ENCODE assay signal across 31 cellular contexts in the genomic region with DNA sequence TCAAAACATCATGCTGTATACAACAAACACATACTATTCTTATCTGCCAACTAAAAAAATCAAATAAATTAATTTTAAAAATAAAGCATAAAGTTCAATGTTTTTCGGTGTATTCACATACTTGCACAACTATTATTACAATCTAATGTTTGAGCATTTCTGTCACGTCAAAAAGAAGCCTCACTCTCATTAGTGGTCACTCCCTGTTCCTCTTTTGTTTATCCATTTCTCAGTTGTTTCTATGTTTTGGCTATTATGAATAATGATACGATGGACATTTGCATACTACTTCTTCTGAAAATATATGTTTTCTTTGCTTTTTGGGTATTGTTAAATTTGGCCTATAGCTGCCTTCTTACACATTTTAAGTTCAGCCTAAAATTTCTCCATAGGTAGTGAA.
"Had no signal": no experiment of that assay in that cellular context is flagged by ENCODE, and none has a peak within 500 bp of the region (broad histone marks: within the 10 kb centered on the region; RNA-seq: fewer than 3 reads in every experiment).

No MANE protein-coding gene starts in this region.

- H3K27me3 ChIP-seq: ascending aorta, breast epithelium, cardiac muscle cell, colonic mucosa, esophagus squamous epithelium, gastroesophageal sphincter, heart right ventricle had no signal

- H3K27ac ChIP-seq: ascending aorta, breast epithelium, cardiac muscle cell, colonic mucosa, epithelial cell of prostate, esophagus squamous epithelium, gastroesophageal sphincter, heart right ventricle had no signal

- H3K27me3 Mint-ChIP-seq: activated CD4-positive, alpha-beta T cell treated with anti-CD3 and anti-CD28 coated beads for 36 hours; activated naive CD4-positive, alpha-beta T cell treated with anti-CD3 and anti-CD28 coated beads, Interleukin-2, amount 10 ng/mL, durations not matched to agents 7 days and 5 days; activated T-cell treated with anti-CD3 and anti-CD28 coated beads, Interleukin-2, amount 50 U/mL, for 24 hours; brain; T-helper 17 cell had no signal

- H3K36me3 Mint-ChIP-seq: activated CD4-positive, alpha-beta memory T cell treated with anti-CD3 and anti-CD28 coated beads for 36 hours; activated naive CD4-positive, alpha-beta T cell treated with anti-CD3 and anti-CD28 coated beads, Interleukin-2, amount 10 ng/mL, durations not matched to agents 7 days and 5 days; activated naive CD4-positive, alpha-beta T cell treated with anti-CD3 and anti-CD28 coated beads, Interleukin-2, amount 50 U/mL, for 72 hours; activated naive CD8-positive, alpha-beta T cell treated with anti-CD3 and anti-CD28 coated beads, Interleukin-2, amount 10 ng/mL, durations not matched to agents 7 days and 5 days; brain had no signal

- H3K4me3 ChIP-seq: ascending aorta, breast epithelium, cardiac muscle cell, colonic mucosa, esophagus squamous epithelium, gastroesophageal sphincter, heart right ventricle had no signal

- H3K4me1 Mint-ChIP-seq: activated CD4-positive, alpha-beta T cell treated with anti-CD3 and anti-CD28 coated beads for 36 hours; activated CD4-positive, alpha-beta T cell treated with anti-CD3 and anti-CD28 coated beads, Interleukin-2, amount 10 ng/mL, durations not matched to agents 24 days and 14 days; activated naive CD4-positive, alpha-beta T cell treated with anti-CD3 and anti-CD28 coated beads, Interleukin-2, amount 10 ng/mL, durations not matched to agents 7 days and 5 days; activated naive CD8-positive, alpha-beta T cell treated with anti-CD3 and anti-CD28 coated beads, Interleukin-2, amount 10 ng/mL, durations not matched to agents 7 days and 5 days; T-helper 17 cell had no signal

- H3K4me1 ChIP-seq: ascending aorta, breast epithelium, colonic mucosa, gastroesophageal sphincter, heart right ventricle had no signal

- H3K9me3 Mint-ChIP-seq: activated CD4-positive, alpha-beta memory T cell treated with anti-CD3 and anti-CD28 coated beads for 36 hours; activated CD4-positive, alpha-beta T cell treated with anti-CD3 and anti-CD28 coated beads, Interleukin-2, amount 10 ng/mL, durations not matched to agents 24 days and 14 days; activated naive CD4-positive, alpha-beta T cell treated with anti-CD3 and anti-CD28 coated beads, Interleukin-2, amount 10 ng/mL, durations not matched to agents 7 days and 5 days; activated naive CD4-positive, alpha-beta T cell treated with anti-CD3 and anti-CD28 coated beads, Interleukin-2, amount 50 U/mL, for 72 hours; activated naive CD8-positive, alpha-beta T cell treated with anti-CD3 and anti-CD28 coated beads, Interleukin-2, amount 10 ng/mL, durations not matched to agents 7 days and 5 days; activated T-cell treated with anti-CD3 and anti-CD28 coated beads, Interleukin-2, amount 50 U/mL, for 24 hours; activated T-cell treated with anti-CD3 and anti-CD28 coated beads, Interleukin-2, amount 50 U/mL, for 72 hours; T-helper 2 cell treated with Interferon-gamma antibody and Interleukin-4, amounts not matched to agents 5 μg/mL and 100 μg/mL, for 36 hours had no signal

- H3K9me3 ChIP-seq: ascending aorta, breast epithelium, colonic mucosa, esophagus squamous epithelium, gastroesophageal sphincter, heart right ventricle had no signal

- FAIRE-seq: endothelial cell of umbilical vein had no signal

- H3K36me3 ChIP-seq: ascending aorta, breast epithelium, cardiac muscle cell, colonic mucosa, esophagus squamous epithelium, gastroesophageal sphincter, heart right ventricle had no signal

- H3K4me3 Mint-ChIP-seq: activated CD4-positive, alpha-beta memory T cell treated with anti-CD3 and anti-CD28 coated beads for 36 hours; activated CD4-positive, alpha-beta T cell treated with anti-CD3 and anti-CD28 coated beads for 36 hours; activated CD4-positive, alpha-beta T cell treated with anti-CD3 and anti-CD28 coated beads, Interleukin-2, amount 10 ng/mL, durations not matched to agents 24 days and 14 days; activated naive CD4-positive, alpha-beta T cell treated with anti-CD3 and anti-CD28 coated beads, Interleukin-2, amount 10 ng/mL, durations not matched to agents 7 days and 5 days; activated naive CD8-positive, alpha-beta T cell treated with anti-CD3 and anti-CD28 coated beads, Interleukin-2, amount 10 ng/mL, durations not matched to agents 7 days and 5 days; activated T-cell treated with anti-CD3 and anti-CD28 coated beads, Interleukin-2, amount 50 U/mL, for 24 hours; activated T-cell treated with anti-CD3 and anti-CD28 coated beads, Interleukin-2, amount 50 U/mL, for 72 hours; brain; T-helper 17 cell; T-helper 2 cell treated with Interferon-gamma antibody and Interleukin-4, amounts not matched to agents 5 μg/mL and 100 μg/mL, for 36 hours had no signal

- H3K27ac Mint-ChIP-seq: activated CD4-positive, alpha-beta memory T cell treated with anti-CD3 and anti-CD28 coated beads for 36 hours; activated CD4-positive, alpha-beta T cell treated with anti-CD3 and anti-CD28 coated beads for 36 hours; activated CD4-positive, alpha-beta T cell treated with anti-CD3 and anti-CD28 coated beads, Interleukin-2, amount 10 ng/mL, durations not matched to agents 24 days and 14 days; activated naive CD4-positive, alpha-beta T cell treated with anti-CD3 and anti-CD28 coated beads, Interleukin-2, amount 10 ng/mL, durations not matched to agents 7 days and 5 days; activated naive CD4-positive, alpha-beta T cell treated with anti-CD3 and anti-CD28 coated beads, Interleukin-2, amount 50 U/mL, for 72 hours; activated naive CD8-positive, alpha-beta T cell treated with anti-CD3 and anti-CD28 coated beads, Interleukin-2, amount 10 ng/mL, durations not matched to agents 7 days and 5 days; activated T-cell treated with anti-CD3 and anti-CD28 coated beads, Interleukin-2, amount 50 U/mL, for 24 hours; activated T-cell treated with anti-CD3 and anti-CD28 coated beads, Interleukin-2, amount 50 U/mL, for 72 hours; brain; T-helper 17 cell; T-helper 2 cell treated with Interferon-gamma antibody and Interleukin-4, amounts not matched to agents 5 μg/mL and 100 μg/mL, for 36 hours had no signal

- ATAC-seq: activated CD4-positive, alpha-beta T cell treated with anti-CD3 and anti-CD28 coated beads for 36 hours; activated naive CD4-positive, alpha-beta T cell treated with anti-CD3 and anti-CD28 coated beads, Interleukin-2, amount 50 U/mL, for 72 hours; activated T-cell treated with anti-CD3 and anti-CD28 coated beads, Interleukin-2, amount 50 U/mL, for 72 hours; gastroesophageal sphincter; heart right ventricle; T-helper 17 cell had no signal

- DNase-seq: activated CD4-positive, alpha-beta memory T cell treated with anti-CD3 and anti-CD28 coated beads for 36 hours; activated CD4-positive, alpha-beta T cell treated with anti-CD3 and anti-CD28 coated beads for 36 hours; activated CD4-positive, alpha-beta T cell treated with anti-CD3 and anti-CD28 coated beads, Interleukin-2, amount 10 ng/mL, durations not matched to agents 24 days and 14 days; activated CD4-positive, CD25-positive, alpha-beta regulatory T cell; activated CD4-positive, CD25-positive, alpha-beta regulatory T cell treated with anti-CD3 and anti-CD28 coated beads, Interleukin-2, amount 50 U/mL, for 72 hours; activated CD8-positive, alpha-beta memory T cell treated with anti-CD3 and anti-CD28 coated beads, Interleukin-2, amount 50 U/mL, for 48 hours; activated gamma-delta T cell; activated naive CD4-positive, alpha-beta T cell; activated naive CD4-positive, alpha-beta T cell treated with anti-CD3 and anti-CD28 coated beads, Interleukin-2, amount 10 ng/mL, durations not matched to agents 7 days and 5 days; activated naive CD8-positive, alpha-beta T cell treated with anti-CD3 and anti-CD28 coated beads, Interleukin-2, amount 10 ng/mL, durations not matched to agents 7 days and 5 days; activated T-cell treated with anti-CD3 and anti-CD28 coated beads for 4 hours; activated T-cell treated with anti-CD3 and anti-CD28 coated beads, Interleukin-2, amount 50 U/mL, for 24 hours; activated T-cell treated with anti-CD3 and anti-CD28 coated beads, Interleukin-2, amount 50 U/mL, for 72 hours; central memory CD4-positive, alpha-beta T cell; cerebellar nuclear complex; colonic mucosa; effector CD8-positive, alpha-beta T cell; esophagus squamous epithelium; foreskin melanocyte; heart right ventricle; T-helper 17 cell; T1000 had no signal
